18 cellular contexts compared by ENCODE assay signal in the genomic region with DNA sequence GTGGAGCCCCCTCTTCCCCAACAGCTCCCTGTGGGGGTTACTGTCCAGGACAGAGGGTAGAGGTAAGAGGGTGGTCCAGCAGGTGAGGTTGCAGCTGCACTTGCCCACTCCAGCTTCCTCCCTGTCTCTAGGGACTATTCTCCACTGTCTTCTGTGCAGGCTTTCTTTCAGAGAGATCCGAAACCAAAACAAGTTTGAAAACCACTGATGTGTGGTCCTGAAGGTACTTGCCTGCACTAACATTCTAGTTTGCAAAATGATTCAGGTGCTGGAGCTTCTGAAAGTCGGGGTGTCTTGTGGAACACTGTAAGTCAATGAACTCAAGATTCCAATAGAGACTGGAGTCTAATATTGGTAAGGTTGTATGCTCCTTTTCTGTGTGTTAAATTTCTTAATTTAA.
DNase-seq lines count a peak whose midpoint lies in the region; ATAC-seq, FAIRE-seq and TF ChIP-seq lines count a peak whose summit lies in the region.
"Had no signal": no experiment of that assay in that cellular context is flagged by ENCODE, and none has a peak within 500 bp of the region (broad histone marks: within the 10 kb centered on the region; RNA-seq: fewer than 3 reads in every experiment).

No MANE protein-coding gene starts in this region.

- no peaks in the 10 kb centered on the region for H3K4me1 ChIP-seq in Karpas-422 (ENCODE audit: low read length)
- H3K4me1 ChIP-seq: pancreas had no signal

- no peak overlapping the region for H3K9ac ChIP-seq in Karpas-422 (ENCODE audit: low read length)

- H3K27ac ChIP-seq in Karpas-422 (ENCODE audit: low read length), result no peak overlapping the region
- H3K27ac ChIP-seq: pancreas, skin epidermis had no signal

- no peaks in the 10 kb centered on the region for H3K27me3 ChIP-seq in Karpas-422 (ENCODE audit: low read length)
- H3K27me3 ChIP-seq: pancreas had no signal

- no peaks in the 10 kb centered on the region for H3K9me3 Mint-ChIP-seq in activated CD4-positive, alpha-beta T cell treated with anti-CD3 and anti-CD28 coated beads, Interleukin-2, amount 10 ng/mL, durations not matched to agents 7 days and 5 days
- H3K9me3 Mint-ChIP-seq: activated T-cell treated with anti-CD3 and anti-CD28 coated beads, Interleukin-2, amount 50 U/mL, for 24 hours; CD8-positive, alpha-beta memory T cell; IgD-negative memory B cell had no signal

- no peaks in the 10 kb centered on the region for H3K4me1 Mint-ChIP-seq in activated CD4-positive, alpha-beta T cell treated with anti-CD3 and anti-CD28 coated beads, Interleukin-2, amount 10 ng/mL, durations not matched to agents 7 days and 5 days
- H3K4me1 Mint-ChIP-seq: CD8-positive, alpha-beta memory T cell had no signal

- no peak overlapping the region for H3K27ac Mint-ChIP-seq in activated CD4-positive, alpha-beta T cell treated with anti-CD3 and anti-CD28 coated beads, Interleukin-2, amount 10 ng/mL, durations not matched to agents 7 days and 5 days
- H3K27ac Mint-ChIP-seq: activated T-cell treated with anti-CD3 and anti-CD28 coated beads, Interleukin-2, amount 50 U/mL, for 24 hours; CD8-positive, alpha-beta memory T cell had no signal

- no peaks in the 10 kb centered on the region for H4K20me1 ChIP-seq in Karpas-422 (ENCODE audit: insufficient read depth, low read depth, low read length)

- ATAC-seq in GM21786 (IDR thresholded peaks at IDR 0.05; ENCODE audit: unreplicated experiment) (peak; percentile 72), HG03175 (IDR thresholded peaks at IDR 0.05; ENCODE audit: unreplicated experiment) (peak; percentile 55)
- ATAC-seq: pancreas had no signal

- DNase-seq in GM10248 (ENCODE audit: extremely low spot score), result peak; percentile 45
- peak; percentile 19 for DNase-seq in GM19239 (ENCODE audit: insufficient read length, low spot score)
- DNase-seq in Karpas-422, result no peak
- DNase-seq in EL, result no peak
- DNase-seq in activated CD4-positive, alpha-beta T cell treated with anti-CD3 and anti-CD28 coated beads, Interleukin-2, amount 10 ng/mL, durations not matched to agents 7 days and 5 days, result no peak
- no peak for DNase-seq in NCI-H2171 (lab: John Stamatoyannopoulos, UW)
- DNase-seq: activated T-cell treated with anti-CD3 and anti-CD28 coated beads, Interleukin-2, amount 50 U/mL, for 24 hours; CD8-positive, alpha-beta memory T cell; cerebellar nuclear complex; GDM1; NCI-H446; pancreas; substantia nigra had no signal

- no peak overlapping the region for H2AFZ ChIP-seq in Karpas-422 (ENCODE audit: low read length)

- peak; percentile 98 for FAIRE-seq in GM19239 (lab: Jason Lieb, UNC)
- FAIRE-seq: A204.1, pancreas had no signal

- CTCF ChIA-PET in GM10248 (lab: Yijun Ruan, JAX), result interaction anchor here (0.9 to 9.3 kb wide), 7 partner anchors 10 to 192 kb away, joined by 3 to 54 read pairs (median 4); no protein-coding TSS in a partner anchor
- CTCF ChIA-PET in activated CD4-positive, alpha-beta T cell treated with anti-CD3 and anti-CD28 coated beads, Interleukin-2, amount 10 ng/mL, durations not matched to agents 7 days and 5 days (lab: Charles Lee), result no interaction called here

- no peaks in the 10 kb centered on the region for H3K79me2 ChIP-seq in Karpas-422 (ENCODE audit: low read length)

- H3K36me3 Mint-ChIP-seq in activated CD4-positive, alpha-beta T cell treated with anti-CD3 and anti-CD28 coated beads, Interleukin-2, amount 10 ng/mL, durations not matched to agents 7 days and 5 days (ENCODE audit: low read depth), result no peaks in the 10 kb centered on the region
- H3K36me3 Mint-ChIP-seq: CD8-positive, alpha-beta memory T cell had no signal

- H3K4me2 ChIP-seq in Karpas-422 (ENCODE audit: low read depth, low read length, poor library complexity, severe bottlenecking), result no peak overlapping the region

- H3K9me2 ChIP-seq in Karpas-422 (replicated peaks; ENCODE audit: insufficient read depth, low read length), result no peaks in the 10 kb centered on the region

- no peaks in the 10 kb centered on the region for H3K9me3 ChIP-seq in Karpas-422 (ENCODE audit: low read length)
- H3K9me3 ChIP-seq: pancreas had no signal

- no peak overlapping the region for H3K4me3 ChIP-seq in Karpas-422 (ENCODE audit: low read length)
- H3K4me3 ChIP-seq: pancreas, skin epidermis had no signal

- POLR2A ChIA-PET in GM10248 (lab: Yijun Ruan, JAX), result no interaction called here
- POLR2A ChIA-PET in activated CD4-positive, alpha-beta T cell treated with anti-CD3 and anti-CD28 coated beads, Interleukin-2, amount 10 ng/mL, durations not matched to agents 7 days and 5 days (lab: Charles Lee), result no interaction called here

- H3K36me3 ChIP-seq in Karpas-422 (ENCODE audit: insufficient read depth, low read length), result peaks cover 22% of the 10 kb centered on the region; the same call in 1 of the 2 replicates

- H3K4me3 Mint-ChIP-seq in activated CD4-positive, alpha-beta T cell treated with anti-CD3 and anti-CD28 coated beads, Interleukin-2, amount 10 ng/mL, durations not matched to agents 7 days and 5 days, result no peak overlapping the region
- H3K4me3 Mint-ChIP-seq: activated T-cell treated with anti-CD3 and anti-CD28 coated beads, Interleukin-2, amount 50 U/mL, for 24 hours; CD8-positive, alpha-beta memory T cell had no signal

- H3K27me3 Mint-ChIP-seq in activated CD4-positive, alpha-beta T cell treated with anti-CD3 and anti-CD28 coated beads, Interleukin-2, amount 10 ng/mL, durations not matched to agents 7 days and 5 days, result no peaks in the 10 kb centered on the region
- H3K27me3 Mint-ChIP-seq: IgD-negative memory B cell had no signal

- no peak for TF ChIP-seq CTCF in GM10248 (IDR thresholded peaks at IDR 0.05; ENCODE audit: control extremely low read depth, extremely low read depth, low read depth, missing control alignments)

Comparison
In these comparisons a context has a peak if more than half of its experiments do, and no peak if none do; other contexts are left out.
1. DNase-seq: peak in GM10248 (single experiment) and GM19239 (single experiment); none in Karpas-422 (single experiment), EL (single experiment), activated CD4-positive, alpha-beta T cell treated with anti-CD3 and anti-CD28 coated beads, Interleukin-2, amount 10 ng/mL, durations not matched to agents 7 days and 5 days (single experiment) and NCI-H2171 (single experiment).